In the genomic region with DNA sequence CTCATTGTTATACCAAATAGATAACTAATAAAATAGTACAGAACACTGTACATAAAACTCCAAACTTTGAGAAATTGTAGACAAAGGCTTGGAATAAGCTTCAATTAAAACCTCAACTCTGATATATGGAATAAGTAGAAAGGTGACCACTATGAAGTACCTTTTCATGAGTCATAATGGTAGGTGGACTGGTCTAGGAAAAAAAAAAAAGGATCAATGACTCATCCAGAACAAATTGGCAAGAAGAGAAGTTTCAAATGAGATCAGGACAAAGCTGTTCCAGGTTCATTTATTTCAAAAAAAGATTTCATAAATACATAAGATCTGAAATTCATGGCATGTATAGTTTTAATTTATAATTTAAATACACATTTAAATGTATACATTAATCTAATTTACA, we compare ENCODE assay signal across 30 cellular contexts.
"Had no signal": no experiment of that assay in that cellular context is flagged by ENCODE, and none has a peak within 500 bp of the region (broad histone marks: within the 10 kb centered on the region; RNA-seq: fewer than 3 reads in every experiment).

No MANE protein-coding gene starts in this region.

- H3K27me3 ChIP-seq: adrenal gland, brain microvascular endothelial cell, gastroesophageal sphincter, hepatocyte, neutrophil, uterus had no signal

- H3K4me2 ChIP-seq: hepatocyte had no signal

- H3K27ac ChIP-seq: adrenal gland, brain microvascular endothelial cell, gastroesophageal sphincter, hepatocyte, neutrophil, skin epidermis, thoracic aorta, uterus had no signal

- ATAC-seq: activated CD8-positive, alpha-beta T cell treated with anti-CD3 and anti-CD28 coated beads for 36 hours; gastroesophageal sphincter; left colon; sciatic nerve had no signal

- H3K79me2 ChIP-seq: hepatocyte had no signal

- DNase-seq: activated B cell treated with CpG ODN at 0.5 μM for 24 hours; activated CD4-positive, alpha-beta T cell treated with anti-CD3 and anti-CD28 coated beads, Interleukin-2, amount 50 U/mL, for 1 hour; activated CD8-positive, alpha-beta T cell treated with anti-CD3 and anti-CD28 coated beads for 36 hours; activated effector memory CD4-positive, alpha-beta T cell treated with Interleukin-2 at 50 U/mL for 16 hours; activated naive CD4-positive, alpha-beta T cell treated with anti-CD3 and anti-CD28 coated beads for 36 hours; activated naive CD8-positive, alpha-beta T cell treated with anti-CD3 and anti-CD28 coated beads for 36 hours; activated T-cell treated with anti-CD3 and anti-CD28 coated beads for 4 hours; adrenal gland; aorta; brain microvascular endothelial cell; central memory CD4-positive, alpha-beta T cell; erythroblast; left colon; naive B cell; nephron progenitor cell; stimulated activated CD4-positive, alpha-beta T cell treated with anti-CD3 and anti-CD28 coated beads, Interleukin-12 subunit alpha, Interleukin-12 subunit beta, amount 100 ng/mL, for 4 hours; stimulated activated CD4-positive, alpha-beta T cell treated with anti-CD3 and anti-CD28 coated beads, Interleukin-4, amount 100 ng/mL, for 1 hour; trophoblast cell; uterus had no signal

- H3K4me1 Mint-ChIP-seq: activated B cell treated with CpG ODN at 0.5 μM for 24 hours; activated naive CD8-positive, alpha-beta T cell treated with anti-CD3 and anti-CD28 coated beads for 36 hours; naive B cell; nephron progenitor cell had no signal

- H3K9me3 Mint-ChIP-seq: activated CD8-positive, alpha-beta T cell treated with anti-CD3 and anti-CD28 coated beads for 36 hours; activated naive CD4-positive, alpha-beta T cell treated with anti-CD3 and anti-CD28 coated beads for 36 hours; mesothelial cell of epicardium; nephron progenitor cell had no signal

- H3K27me3 Mint-ChIP-seq: activated B cell treated with CpG ODN at 0.5 μM for 24 hours; activated CD8-positive, alpha-beta T cell treated with anti-CD3 and anti-CD28 coated beads for 36 hours; activated naive CD8-positive, alpha-beta T cell treated with anti-CD3 and anti-CD28 coated beads for 36 hours; dendritic cell treated with granulocyte-macrophage colony-stimulating factor and Interleukin-4, amounts not matched to agents 40 ng/mL and 50 ng/mL, for 4 days; naive B cell; stimulated activated naive CD8-positive, alpha-beta T cell treated with anti-CD3 and anti-CD28 coated beads, Interleukin-15, Interleukin-2, amounts not matched to agents 100 ng/mL and 50 ng/mL, for 24 hours had no signal

- H3K4me3 Mint-ChIP-seq: activated B cell treated with CpG ODN at 0.5 μM for 24 hours; activated CD8-positive, alpha-beta T cell treated with anti-CD3 and anti-CD28 coated beads for 36 hours; activated naive CD4-positive, alpha-beta T cell treated with anti-CD3 and anti-CD28 coated beads for 36 hours; activated naive CD8-positive, alpha-beta T cell treated with anti-CD3 and anti-CD28 coated beads for 36 hours; dendritic cell treated with granulocyte-macrophage colony-stimulating factor and Interleukin-4, amounts not matched to agents 40 ng/mL and 50 ng/mL, for 4 days; mesothelial cell of epicardium; naive B cell; nephron progenitor cell; stimulated activated naive CD8-positive, alpha-beta T cell treated with anti-CD3 and anti-CD28 coated beads, Interleukin-15, Interleukin-2, amounts not matched to agents 100 ng/mL and 50 ng/mL, for 24 hours; T-helper 2 cell treated with Interferon-gamma antibody and Interleukin-4, amounts not matched to agents 5 μg/mL and 100 μg/mL, for 36 hours had no signal

- H3K9me3 ChIP-seq: adrenal gland, gastroesophageal sphincter, neutrophil, thoracic aorta, uterus had no signal

- H3K4me3 ChIP-seq: adrenal gland, gastroesophageal sphincter, hepatocyte, skin epidermis, thoracic aorta, uterus had no signal

- H3K36me3 Mint-ChIP-seq: activated naive CD8-positive, alpha-beta T cell treated with anti-CD3 and anti-CD28 coated beads for 36 hours; mesothelial cell of epicardium; naive B cell had no signal

- FAIRE-seq: keratinocyte had no signal

- H3K27ac Mint-ChIP-seq: activated B cell treated with CpG ODN at 0.5 μM for 24 hours; activated CD8-positive, alpha-beta T cell treated with anti-CD3 and anti-CD28 coated beads for 36 hours; activated naive CD4-positive, alpha-beta T cell treated with anti-CD3 and anti-CD28 coated beads for 36 hours; activated naive CD8-positive, alpha-beta T cell treated with anti-CD3 and anti-CD28 coated beads for 36 hours; dendritic cell treated with granulocyte-macrophage colony-stimulating factor and Interleukin-4, amounts not matched to agents 40 ng/mL and 50 ng/mL, for 4 days; naive B cell; nephron progenitor cell; stimulated activated naive CD8-positive, alpha-beta T cell treated with anti-CD3 and anti-CD28 coated beads, Interleukin-15, Interleukin-2, amounts not matched to agents 100 ng/mL and 50 ng/mL, for 24 hours; T-helper 2 cell treated with Interferon-gamma antibody and Interleukin-4, amounts not matched to agents 5 μg/mL and 100 μg/mL, for 36 hours had no signal

- H2AFZ ChIP-seq: hepatocyte had no signal

- H3K4me1 ChIP-seq: adrenal gland, gastroesophageal sphincter, uterus had no signal

- H3K36me3 ChIP-seq: adrenal gland, brain microvascular endothelial cell, gastroesophageal sphincter, neutrophil, thoracic aorta, uterus had no signal
